Comparison of ENCODE assay signal across 11 cellular contexts in the genomic region with DNA sequence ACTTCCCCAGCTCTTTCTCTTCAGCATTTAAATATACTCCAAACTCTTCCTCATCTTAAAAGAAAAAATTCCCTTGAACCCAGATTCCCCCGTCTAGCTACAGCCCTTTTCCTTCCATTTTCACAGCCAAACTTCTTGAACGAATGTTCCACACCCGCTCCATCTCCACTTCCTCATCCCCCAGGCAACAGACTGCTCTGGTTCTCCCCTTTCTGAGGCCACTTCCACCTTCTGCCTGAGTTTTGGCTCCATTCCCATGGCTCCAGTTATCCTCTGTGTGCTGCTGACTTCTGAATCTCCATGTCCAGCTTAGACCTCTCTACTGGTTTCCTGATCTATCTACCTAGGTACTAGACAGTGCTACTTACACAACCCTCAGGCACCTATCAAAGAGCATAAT.
"Had no signal": no experiment of that assay in that cellular context is flagged by ENCODE, and none has a peak within 500 bp of the region (broad histone marks: within the 10 kb centered on the region; RNA-seq: fewer than 3 reads in every experiment).

No MANE protein-coding gene starts in this region.

- ATAC-seq: esophagus mucosa; natural killer cell treated with Interleukin-12 subunit alpha and Interleukin-12 subunit beta and Interleukin-15 and Interleukin-18, amount 100 ng/mL, for 72 hours; right cardiac atrium had no signal

- DNase-seq: activated B cell treated with CpG ODN at 0.5 μM for 24 hours; activated naive CD4-positive, alpha-beta T cell treated with anti-CD3 and anti-CD28 coated beads, Interleukin-2, amount 10 ng/mL, durations not matched to agents 7 days and 5 days; hypothalamus; left cardiac atrium; mammary epithelial cell; occipital lobe; small intestine; tibial artery had no signal
